Comparison of ENCODE assay signal across 10 cellular contexts in the genomic region with DNA sequence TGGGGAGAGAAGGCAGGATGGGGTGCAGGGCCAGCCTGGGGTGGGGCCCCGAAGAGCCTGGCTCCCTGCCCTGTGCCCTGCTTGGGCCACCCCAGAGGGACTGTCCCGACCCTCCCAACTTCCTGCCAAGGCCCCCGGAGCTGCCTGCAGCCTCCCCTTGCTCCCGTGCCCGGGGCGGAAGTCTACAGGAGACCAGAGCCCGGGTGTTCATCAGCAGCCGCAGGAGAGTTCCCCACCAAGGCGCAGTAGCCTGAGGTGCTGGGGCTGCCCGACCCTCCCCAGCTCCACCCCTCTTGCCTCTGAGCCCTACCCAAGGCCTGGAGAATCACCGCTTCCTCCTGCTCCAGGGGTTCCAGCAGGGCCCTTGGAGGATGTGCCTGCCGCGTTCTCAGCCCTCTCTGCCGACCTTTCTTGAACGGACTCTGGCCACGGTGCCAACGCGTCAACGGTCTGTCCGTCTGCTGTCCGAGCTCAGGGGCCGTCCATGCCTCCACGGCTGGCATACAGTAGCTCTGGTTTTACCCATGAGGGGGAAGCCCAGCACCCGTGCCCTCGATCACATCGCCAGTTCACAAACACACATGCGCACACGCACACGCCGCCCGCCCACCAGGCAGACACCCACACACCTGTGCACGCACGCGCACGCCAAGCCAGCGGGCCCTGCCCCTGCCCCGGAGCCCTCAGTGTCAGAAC. TPM values are rescaled to one million over a fixed set of nuclear protein-coding genes. Genes with fewer than 3 reads are reported as not detected.
DNase-seq lines count a peak whose midpoint lies in the region; ATAC-seq, FAIRE-seq and TF ChIP-seq lines count a peak whose summit lies in the region.
"Had no signal": no experiment of that assay in that cellular context is flagged by ENCODE, and none has a peak within 500 bp of the region (broad histone marks: within the 10 kb centered on the region; RNA-seq: fewer than 3 reads in every experiment).

No MANE protein-coding gene starts in this region.

- POLR2A ChIA-PET in CD4-positive, alpha-beta T cell (lab: Charles Lee): interaction anchor here (1.4 kb wide), 1 partner anchor 138 kb away, joined by 4 read pairs; the partner anchor contains the start of gene UVSSA

- peak overlapping the region; percentile 38 for H4K8ac ChIP-seq in trophoblast cell (ENCODE audit: low read depth, low read length)

- peaks cover 6% of the 10 kb centered on the region for H3K4me1 Mint-ChIP-seq in CD4-positive, alpha-beta T cell (ENCODE audit: low read depth)

- peaks cover 18% of the 10 kb centered on the region for H3K79me1 ChIP-seq in trophoblast cell (ENCODE audit: low read length)

- H3K27me3 Mint-ChIP-seq in CD4-positive, alpha-beta T cell: no peaks in the 10 kb centered on the region
- H3K27me3 Mint-ChIP-seq: dendritic cell treated with granulocyte-macrophage colony-stimulating factor and Interleukin-4, amounts not matched to agents 40 ng/mL and 50 ng/mL, for 4 days had no signal

- TF ChIP-seq POLR2A in GM12891 (IDR thresholded peaks at IDR 0.05; ENCODE audit: low read depth, low read length): no peak

- no CpG with 5 or more reads among the region's 37 CpGs for WGBS in trophoblast cell (ENCODE audit: extremely low coverage, insufficient coverage, insufficient read length)

- no peak for DNase-seq in CD4-positive, alpha-beta T cell
- DNase-seq in RWPE2 (ENCODE audit: low spot score) (peak; percentile 58), fibroblast of mammary gland (ENCODE audit: low read depth) (peak; percentile 46), trophoblast cell (no peak), superior temporal gyrus (ENCODE audit: extremely low spot score) (no peak), GM12891 (ENCODE audit: insufficient read length, low spot score) (no peak), NCI-H524 (lab: John Stamatoyannopoulos, UW) (no peak)
- DNase-seq in stimulated activated naive CD4-positive, alpha-beta T cell (lab: John Stamatoyannopoulos, UW): no peak
- DNase-seq: NCI-H345 had no signal

- peak overlapping the region; percentile 20 for H3K18ac ChIP-seq in trophoblast cell (ENCODE audit: low read length)

- H3K4me2 ChIP-seq in trophoblast cell (ENCODE audit: low read length): no peak overlapping the region

- H3K4me3 ChIP-seq in RWPE2 (ENCODE audit: severe bottlenecking) (no peak overlapping the region), fibroblast of mammary gland (ENCODE audit: control insufficient read depth, low read depth, low read length) (no peak overlapping the region), trophoblast cell (ENCODE audit: low read depth, low read length) (no peak overlapping the region)

- CTCF ChIA-PET in CD4-positive, alpha-beta T cell (lab: Charles Lee): no interaction called here

- H3K36me3 ChIP-seq in RWPE2 (ENCODE audit: low read depth): peaks cover 19% of the 10 kb centered on the region
- peaks cover 28 to 32% of the 10 kb centered on the region in 2 experiments for H3K36me3 ChIP-seq in trophoblast cell (ENCODE audit: control insufficient read depth in 1 of 2, insufficient read depth in 2 of 2, low read length in 2 of 2)

- peak overlapping the region; percentile 60 for H2AK5ac ChIP-seq in trophoblast cell (ENCODE audit: low read length)

- no peak for ATAC-seq in CD4-positive, alpha-beta T cell (ENCODE audit: poor library complexity)
- peak; percentile 5; the same call in 2 of the 3 replicates for ATAC-seq in RWPE2 (ENCODE audit: low read depth)

- H2AFZ ChIP-seq in trophoblast cell (ENCODE audit: insufficient read depth, low read length, poor library complexity): no peak overlapping the region

- peak overlapping the region; percentile 8 for H3K4ac ChIP-seq in trophoblast cell (ENCODE audit: low read depth, low read length)

- H3K27ac Mint-ChIP-seq in CD4-positive, alpha-beta T cell: peak overlapping the region; percentile 53
- H3K27ac Mint-ChIP-seq: dendritic cell treated with granulocyte-macrophage colony-stimulating factor and Interleukin-4, amounts not matched to agents 40 ng/mL and 50 ng/mL, for 4 days had no signal

- no peak for FAIRE-seq in GM12891 (lab: Jason Lieb, UNC)

- no peak overlapping the region for H3K27ac ChIP-seq in CD4-positive, alpha-beta T cell (ENCODE audit: low read depth, low read length)
- H3K27ac ChIP-seq in RWPE2 (ENCODE audit: poor library complexity, severe bottlenecking) (no peak overlapping the region), trophoblast cell (ENCODE audit: low read depth, low read length) (peak overlapping the region; percentile 88)

- H2BK120ac ChIP-seq in trophoblast cell (ENCODE audit: insufficient read depth, low read length, poor library complexity): peak overlapping the region; percentile 9

- H4K12ac ChIP-seq in trophoblast cell (ENCODE audit: low read depth, low read length): no peak overlapping the region

- H3K14ac ChIP-seq in trophoblast cell (ENCODE audit: low read length): peak overlapping the region; percentile 18

- H3K79me2 ChIP-seq in trophoblast cell (ENCODE audit: control insufficient read depth, insufficient read depth, low read length, poor library complexity): peaks cover 2% of the 10 kb centered on the region

- TF ChIP-seq CTCF in CD4-positive, alpha-beta T cell (IDR thresholded peaks at IDR 0.05): no peak
- no peak for TF ChIP-seq CTCF in RWPE2 (IDR thresholded peaks at IDR 0.05; ENCODE audit: poor library complexity, severe bottlenecking)
- TF ChIP-seq CTCF in fibroblast of mammary gland (conservative IDR thresholded peaks at IDR 0.05; ENCODE audit: control insufficient read depth, insufficient read depth, low read depth, low read length): no peak

- H2BK12ac ChIP-seq in trophoblast cell (ENCODE audit: low read length): peak overlapping the region; percentile 60

- H3K4me1 ChIP-seq in RWPE2 (ENCODE audit: insufficient read depth, poor library complexity, severe bottlenecking): no peaks in the 10 kb centered on the region
- H3K4me1 ChIP-seq in trophoblast cell (ENCODE audit: control insufficient read depth in 1 of 2, insufficient read depth in 2 of 2, low read length in 2 of 2): peaks cover 26 to 31% of the 10 kb centered on the region in 2 experiments

- H3K36me3 Mint-ChIP-seq in CD4-positive, alpha-beta T cell (ENCODE audit: low read depth): peaks cover 8% of the 10 kb centered on the region

- peak overlapping the region; percentile 43 for H2BK5ac ChIP-seq in trophoblast cell (ENCODE audit: low read depth, low read length, poor library complexity)

- H3K9me3 ChIP-seq in CD4-positive, alpha-beta T cell (ENCODE audit: control insufficient read depth, low read length): no peaks in the 10 kb centered on the region
- no peaks in the 10 kb centered on the region for H3K9me3 ChIP-seq in RWPE2 (ENCODE audit: severe bottlenecking)
- no peaks in the 10 kb centered on the region for H3K9me3 ChIP-seq in trophoblast cell (ENCODE audit: insufficient read depth, low read depth, low read length)

- H3K27me3 ChIP-seq in CD4-positive, alpha-beta T cell (ENCODE audit: control insufficient read depth, insufficient read depth, low read length): no peaks in the 10 kb centered on the region
- H3K27me3 ChIP-seq in RWPE2 (ENCODE audit: insufficient read depth, poor library complexity, severe bottlenecking): no peaks in the 10 kb centered on the region
- H3K27me3 ChIP-seq in trophoblast cell (ENCODE audit: insufficient read depth, low read length): no peaks in the 10 kb centered on the region

- intact Hi-C loops in CD4-positive, alpha-beta T cell (cut with DNase I, micrococcal nuclease): no loop called here

- peak overlapping the region; percentile 63 for H4K91ac ChIP-seq in trophoblast cell (ENCODE audit: low read depth, low read length)

- H3K23ac ChIP-seq in trophoblast cell (ENCODE audit: low read length): no peak overlapping the region

- H3K4me3 Mint-ChIP-seq in CD4-positive, alpha-beta T cell: peak overlapping the region; percentile 34
- H3K4me3 Mint-ChIP-seq: dendritic cell treated with granulocyte-macrophage colony-stimulating factor and Interleukin-4, amounts not matched to agents 40 ng/mL and 50 ng/mL, for 4 days had no signal

- no peak overlapping the region for H3K9ac ChIP-seq in trophoblast cell (ENCODE audit: low read length)

- H3K9me3 Mint-ChIP-seq in CD4-positive, alpha-beta T cell: no peaks in the 10 kb centered on the region
- H3K9me3 Mint-ChIP-seq: dendritic cell treated with granulocyte-macrophage colony-stimulating factor and Interleukin-4, amounts not matched to agents 40 ng/mL and 50 ng/mL, for 4 days had no signal

TF ChIP-seq in GM12891, 5 proteins besides CTCF, POLR2A, EP300 and RAD21:
- TF ChIP-seq POU2F2 (IDR thresholded peaks at IDR 0.05; ENCODE audit: low read depth, low read length): no peak
- TF ChIP-seq SPI1 (IDR thresholded peaks at IDR 0.05; ENCODE audit: low read depth, low read length): no peak
- TF ChIP-seq TAF1 (IDR thresholded peaks at IDR 0.05; ENCODE audit: low read depth, low read length): no peak
- no peak for TF ChIP-seq PAX5 (IDR thresholded peaks at IDR 0.05; ENCODE audit: insufficient read depth, low read length, severe bottlenecking)
- no peak for TF ChIP-seq POLR2AphosphoS5 (IDR thresholded peaks at IDR 0.05; ENCODE audit: low read depth, low read length)

RNA-seq across cellular contexts. Expression of gene SPON2, which starts 36.0 kb away (rescaled TPM):
- total RNA-seq in CD4-positive, alpha-beta T cell: 10 to 100 TPM; 12.8 to 15.7 TPM
- 13.7 TPM in 2 replicates for polyA plus RNA-seq in trophoblast cell (2013)
- 2.4 TPM for polyA plus RNA-seq in GM12891 (2012; ENCODE audit: low read depth, missing spikeins)

RNA-seq across cellular contexts. Expression of gene CTBP1, which starts 40.5 kb away (rescaled TPM):
- total RNA-seq in CD4-positive, alpha-beta T cell: 100 to 1,000 TPM; 132 to 148 TPM
- 76.4 and 79.7 TPM in 2 replicates for polyA plus RNA-seq in trophoblast cell (2013)
- polyA plus RNA-seq in GM12891 (2012; ENCODE audit: low read depth, missing spikeins): 97.8 TPM

Comparison
In these comparisons a context has a peak if more than half of its experiments do, and no peak if none do; other contexts are left out.
1. DNase-seq: peak in RWPE2 (single experiment) and fibroblast of mammary gland (single experiment); none in CD4-positive, alpha-beta T cell (0 of 10), trophoblast cell (0 of 2), stimulated activated naive CD4-positive, alpha-beta T cell (0 of 6), superior temporal gyrus (single experiment), GM12891 (single experiment) and NCI-H524 (0 of 2).